1 cellular context compared by ENCODE assay signal in the genomic region with DNA sequence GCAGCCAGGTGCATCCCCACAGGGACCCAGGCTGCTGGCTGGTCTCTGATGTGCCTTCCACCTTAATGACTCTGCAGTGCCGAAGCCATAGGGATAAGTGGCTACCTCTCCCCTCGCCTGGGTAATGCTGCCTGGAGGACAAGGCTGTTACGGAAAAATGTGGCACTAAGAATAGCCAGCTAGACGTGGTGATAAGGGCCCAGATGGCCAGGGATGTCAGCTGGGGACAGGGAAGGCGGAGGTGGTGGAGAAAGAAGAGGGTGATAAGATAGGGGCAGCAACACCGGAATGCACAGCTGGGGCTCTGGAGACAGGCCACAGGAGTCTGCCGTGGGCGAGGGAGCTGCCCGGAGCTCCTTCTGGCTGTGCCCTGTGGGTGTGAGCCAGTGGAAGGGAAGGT.
TF ChIP-seq lines count a peak whose summit lies in the region.

No MANE protein-coding gene starts in this region.

TF ChIP-seq in H1, 55 proteins besides CTCF, POLR2A, EP300 and RAD21 (continued from another document):
- TF ChIP-seq SP4 (IDR thresholded peaks at IDR 0.05; ENCODE audit: low read length): no peak
- TF ChIP-seq RFX5 (IDR thresholded peaks at IDR 0.05; ENCODE audit: borderline replicate concordance, low read depth, low read length): no peak
- no peak for TF ChIP-seq CBX8 (IDR thresholded peaks at IDR 0.05; ENCODE audit: borderline replicate concordance, low read depth, low read length)
- no peak for TF ChIP-seq CBX5 (IDR thresholded peaks at IDR 0.05; ENCODE audit: low read depth, low read length)
- no peak for TF ChIP-seq BRCA1 (IDR thresholded peaks at IDR 0.05; ENCODE audit: low read depth, low read length)
- TF ChIP-seq JUND (IDR thresholded peaks at IDR 0.05; ENCODE audit: low read length): no peak
- no peak for TF ChIP-seq CHD1 (IDR thresholded peaks at IDR 0.05; ENCODE audit: low read depth, low read length)
- TF ChIP-seq TEAD4 (IDR thresholded peaks at IDR 0.05; ENCODE audit: low read depth, low read length): no peak
- TF ChIP-seq TCF12 (IDR thresholded peaks at IDR 0.05; ENCODE audit: low read depth, low read length): no peak
- TF ChIP-seq, protein P1, sequence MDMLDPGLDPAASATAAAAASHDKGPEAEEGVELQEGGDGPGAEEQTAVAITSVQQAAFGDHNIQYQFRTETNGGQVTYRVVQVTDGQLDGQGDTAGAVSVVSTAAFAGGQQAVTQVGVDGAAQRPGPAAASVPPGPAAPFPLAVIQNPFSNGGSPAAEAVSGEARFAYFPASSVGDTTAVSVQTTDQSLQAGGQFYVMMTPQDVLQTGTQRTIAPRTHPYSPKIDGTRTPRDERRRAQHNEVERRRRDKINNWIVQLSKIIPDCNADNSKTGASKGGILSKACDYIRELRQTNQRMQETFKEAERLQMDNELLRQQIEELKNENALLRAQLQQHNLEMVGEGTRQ (IDR thresholded peaks at IDR 0.05; ENCODE audit: low read length): no peak
- TF ChIP-seq BCL11A (IDR thresholded peaks at IDR 0.05; ENCODE audit: low read depth in 2 of 2, low read length in 2 of 2): no peak
- no peak for TF ChIP-seq TAF1 (IDR thresholded peaks at IDR 0.05; ENCODE audit: low read depth, low read length)
- TF ChIP-seq YY1 (IDR thresholded peaks at IDR 0.05; ENCODE audit: low read depth, low read length): no peak
- TF ChIP-seq GABPA (IDR thresholded peaks at IDR 0.05; ENCODE audit: borderline replicate concordance, insufficient read depth, low read length): no peak
